Comparison of ENCODE assay signal across 8 cellular contexts in genomic region chr1:39105841-39106765, GRCh38.
DNase-seq lines count a peak whose midpoint lies in the region; ATAC-seq and TF ChIP-seq lines count a peak whose summit lies in the region.

No MANE protein-coding gene starts in this region.

- H3K9ac ChIP-seq in BLaER1: peak overlapping the region; percentile 95

- intact Hi-C loops in transverse colon (cut with DNase I; ENCODE audit: low total_unique reads): loop anchor here (2.0 to 10.0 kb wide), 3 partner anchors 85 to 309 kb away; no protein-coding TSS in a partner anchor

- peak; percentile 76 for DNase-seq in M059J (ENCODE audit: low read depth)
- DNase-seq in activated CD4-positive, alpha-beta T cell treated with anti-CD3 and anti-CD28 coated beads for 48 hours: peak; percentile 26
- peak; percentile 43 for DNase-seq in epithelial cell of esophagus (ENCODE audit: low read depth)
- peak; percentile 30 for DNase-seq in mucosa of gallbladder (ENCODE audit: low spot score)
- peak; percentile 50 for DNase-seq in transverse colon
- no peak for DNase-seq in DMS79 (lab: John Stamatoyannopoulos, UW)

- H3K36me3 ChIP-seq in BLaER1 (no peaks in the 10 kb centered on the region), transverse colon (no peaks in the 10 kb centered on the region)

- in situ Hi-C loops in transverse colon (cut with MboI; ENCODE audit: low pct_ligation_motif_present in 1 of 4, low pct_unique_long_range_greater_than_20kb in 1 of 4, low sequenced_read_pairs in 3 of 4): loop anchor here in 3 of 4 donors (10.0 kb wide), 3 partner anchors 79 to 429 kb away; no protein-coding TSS in a partner anchor

- TF ChIP-seq EP300 in transverse colon (IDR thresholded peaks at IDR 0.05; ENCODE audit: low read depth): no peak

- WGBS in transverse colon (ENCODE audit: low coverage in 1 of 2), 2 donors: 1% methylated on average over 38 of the region's 39 CpGs; no CpG with 5 or more reads in 1 of the 2 donors

- peak overlapping the region; percentile 95 for H3K27ac ChIP-seq in BLaER1
- H3K27ac ChIP-seq in transverse colon: peak overlapping the region; percentile 92 to 97 (median 96)

- H3K4me1 ChIP-seq in BLaER1 (peaks cover 65% of the 10 kb centered on the region), transverse colon (peaks cover 16 to 76% (median 34%) of the 10 kb centered on the region in 4 donors)

- H3K9me3 ChIP-seq in BLaER1 (no peaks in the 10 kb centered on the region), transverse colon (no peaks in the 10 kb centered on the region)

- TF ChIP-seq POLR2A in transverse colon (IDR thresholded peaks at IDR 0.05): no peak

- peak; percentile 22 for ATAC-seq in GM19324 (IDR thresholded peaks at IDR 0.05; ENCODE audit: low FRiP score, unreplicated experiment)

- H3K4me3 ChIP-seq in BLaER1 (peak overlapping the region; percentile 96), epithelial cell of esophagus (ENCODE audit: low read length) (peak overlapping the region; percentile 83), transverse colon (peak overlapping the region; percentile 75 to 89 (median 80))

- TF ChIP-seq CTCF in epithelial cell of esophagus (IDR thresholded peaks at IDR 0.05; ENCODE audit: insufficient read depth, low read depth, low read length, missing control alignments) (no peak), transverse colon (IDR thresholded peaks at IDR 0.05) (no peak)

- no peaks in the 10 kb centered on the region for H3K27me3 ChIP-seq in BLaER1
- no peaks in the 10 kb centered on the region for H3K27me3 ChIP-seq in transverse colon

- H4K20me1 ChIP-seq in BLaER1: peaks cover 42% of the 10 kb centered on the region

- peak overlapping the region; percentile 97 for H3K4me2 ChIP-seq in BLaER1
